10 cellular contexts compared by ENCODE assay signal in genomic region chr17:15398291-15398690, GRCh38. TPM values are rescaled to one million over a fixed set of nuclear protein-coding genes. Genes with fewer than 3 reads are reported as not detected.
DNase-seq lines count a peak whose midpoint lies in the region; TF ChIP-seq lines count a peak whose summit lies in the region.
"Had no signal": no experiment of that assay in that cellular context is flagged by ENCODE, and none has a peak within 500 bp of the region (broad histone marks: within the 10 kb centered on the region; RNA-seq: fewer than 3 reads in every experiment).

No MANE protein-coding gene starts in this region.

- H3K23ac ChIP-seq in mesendoderm (ENCODE audit: low read length), result no peak overlapping the region

- H2BK5ac ChIP-seq in mesendoderm (ENCODE audit: low read length), result no peak overlapping the region

- H3K27ac ChIP-seq in mammary epithelial cell (ENCODE audit: insufficient read depth, low read depth, low read length), result no peak overlapping the region
- no peak overlapping the region for H3K27ac ChIP-seq in mesendoderm (ENCODE audit: low read depth, low read length)
- H3K27ac ChIP-seq: PC-9 had no signal

- 23% methylated on average over 6 of the region's 6 CpGs for WGBS in mammary epithelial cell (ENCODE audit: low coverage, missing lambda C conversion rate)
- no CpG with 5 or more reads among the region's 6 CpGs for WGBS in mesendoderm (ENCODE audit: extremely low coverage, insufficient coverage, low lambda C conversion rate)

- no TSS peak for BruUV-seq in mammary epithelial cell (replicated peaks; lab: Mats Ljungman, UMichigan)

- CTCF ChIA-PET in mammary epithelial cell (lab: Charles Lee; ENCODE audit: low non-redundant PET), result no interaction called here

- no peaks in the 10 kb centered on the region for H3K9me3 ChIP-seq in mammary epithelial cell (replicated peaks; ENCODE audit: insufficient read depth, low read length)

- H2AFZ ChIP-seq in mammary epithelial cell (ENCODE audit: low read depth, low read length), result peak overlapping the region; percentile 84
- H2AFZ ChIP-seq: PC-9 had no signal

- no peak overlapping the region for H3K4ac ChIP-seq in mesendoderm (ENCODE audit: low read depth, low read length)

- H3K4me2 ChIP-seq in mammary epithelial cell (ENCODE audit: insufficient read depth, low read depth, low read length) (peak overlapping the region; percentile 28), mesendoderm (ENCODE audit: low read length) (no peak overlapping the region)
- H3K4me2 ChIP-seq: PC-9 had no signal

- H4K8ac ChIP-seq in mesendoderm (ENCODE audit: low read depth, low read length), result no peak overlapping the region

- no peak overlapping the region for H2AK5ac ChIP-seq in mesendoderm (ENCODE audit: low read length)

- H2BK120ac ChIP-seq in mesendoderm (ENCODE audit: low read depth, low read length), result no peak overlapping the region

- no peak overlapping the region for H3K4me3 Mint-ChIP-seq in activated T-helper 2 cell treated with anti-CD3 and anti-CD28 coated beads, Interferon-gamma antibody, Interleukin-2, Interleukin-4, amounts not matched to agents 10 μg/mL and 5 μg/mL and 100 μg/mL, durations not matched to agents 14 hours and 24 hours and 36 hours (ENCODE audit: low read depth)
- H3K4me3 Mint-ChIP-seq: CD4-positive, CD25-positive, alpha-beta regulatory T cell had no signal

- H4K20me1 ChIP-seq in mammary epithelial cell (ENCODE audit: insufficient read depth, low read length), result no peaks in the 10 kb centered on the region

- H4K5ac ChIP-seq in mesendoderm (ENCODE audit: low read length), result no peak overlapping the region

- no peak overlapping the region for H3K18ac ChIP-seq in mesendoderm (ENCODE audit: low read length)

- dilution Hi-C loops in mammary epithelial cell (cut with HindIII; ENCODE audit: low sequenced_read_pairs), result no loop called here

- H3K4me3 ChIP-seq in mammary epithelial cell (replicated peaks in 1 of 3; ENCODE audit: insufficient read depth in 1 of 3, low read depth in 2 of 3, low read length in 3 of 3) (no peak overlapping the region), mesendoderm (ENCODE audit: low read length) (no peak overlapping the region)
- H3K4me3 ChIP-seq: PC-9 had no signal

- in situ Hi-C loops in mammary epithelial cell (cut with MboI; ENCODE audit: low sequenced_read_pairs in 2 of 2), result no loop called here

- no peak overlapping the region for H3K56ac ChIP-seq in mesendoderm (ENCODE audit: low read length)

- H3K79me1 ChIP-seq in mesendoderm (ENCODE audit: low read length), result no peaks in the 10 kb centered on the region

- intact Hi-C loops in mammary epithelial cell (cut with micrococcal nuclease), result no loop called here
- intact Hi-C loops in activated T-helper 2 cell treated with anti-CD3 and anti-CD28 coated beads, Interferon-gamma antibody, Interleukin-2, Interleukin-4, amounts not matched to agents 10 μg/mL and 5 μg/mL and 100 μg/mL, durations not matched to agents 14 hours and 24 hours and 36 hours (cut with micrococcal nuclease), result no loop called here

- H3K9me3 Mint-ChIP-seq in activated T-helper 2 cell treated with anti-CD3 and anti-CD28 coated beads, Interferon-gamma antibody, Interleukin-2, Interleukin-4, amounts not matched to agents 10 μg/mL and 5 μg/mL and 100 μg/mL, durations not matched to agents 14 hours and 24 hours and 36 hours, result no peaks in the 10 kb centered on the region

- H3K79me2 ChIP-seq in mammary epithelial cell (ENCODE audit: insufficient read depth, low read length) (no peaks in the 10 kb centered on the region), mesendoderm (ENCODE audit: control insufficient read depth, insufficient read depth, low read length) (no peaks in the 10 kb centered on the region)

- H3K36me3 ChIP-seq in mammary epithelial cell (ENCODE audit: insufficient read depth, low read length) (no peaks in the 10 kb centered on the region), mesendoderm (ENCODE audit: control insufficient read depth, insufficient read depth, low read length) (no peaks in the 10 kb centered on the region)

- no peak overlapping the region for H3K27ac Mint-ChIP-seq in activated T-helper 2 cell treated with anti-CD3 and anti-CD28 coated beads, Interferon-gamma antibody, Interleukin-2, Interleukin-4, amounts not matched to agents 10 μg/mL and 5 μg/mL and 100 μg/mL, durations not matched to agents 14 hours and 24 hours and 36 hours
- H3K27ac Mint-ChIP-seq: CD4-positive, CD25-positive, alpha-beta regulatory T cell had no signal

- H2BK15ac ChIP-seq in mesendoderm (replicated peaks; ENCODE audit: low read depth), result no peak overlapping the region

- H3K27me3 Mint-ChIP-seq in activated T-helper 2 cell treated with anti-CD3 and anti-CD28 coated beads, Interferon-gamma antibody, Interleukin-2, Interleukin-4, amounts not matched to agents 10 μg/mL and 5 μg/mL and 100 μg/mL, durations not matched to agents 14 hours and 24 hours and 36 hours (ENCODE audit: low read depth), result no peaks in the 10 kb centered on the region

- H3K27me3 ChIP-seq in mammary epithelial cell (ENCODE audit: insufficient read depth, low read length), result no peaks in the 10 kb centered on the region
- H3K27me3 ChIP-seq in mesendoderm (ENCODE audit: insufficient read depth, low read length, poor library complexity), result no peaks in the 10 kb centered on the region

- H3K9ac ChIP-seq in mammary epithelial cell (ENCODE audit: insufficient read depth, low read length) (no peak overlapping the region), mesendoderm (ENCODE audit: low read length) (no peak overlapping the region)

- DNase-seq in Daoy (ENCODE audit: low read depth) (peak; percentile 90), NCI-H2029 treated with DMSO at 0.1 percent for 48 hours (lab: John Stamatoyannopoulos, UW) (peak; percentile 72), mammary epithelial cell (peak; percentile 71), mesendoderm (peak; percentile 78), AML-193 (lab: John Stamatoyannopoulos, UW) (no peak), NCI-H526 (lab: John Stamatoyannopoulos, UW) (no peak), NCI-H2081 (lab: John Stamatoyannopoulos, UW) (no peak)
- no peak for DNase-seq in activated T-helper 2 cell treated with anti-CD3 and anti-CD28 coated beads, Interferon-gamma antibody, Interleukin-2, Interleukin-4, amounts not matched to agents 10 μg/mL and 5 μg/mL and 100 μg/mL, durations not matched to agents 14 hours and 24 hours and 36 hours (ENCODE audit: low spot score)
- DNase-seq: CD4-positive, CD25-positive, alpha-beta regulatory T cell; PC-9 had no signal

- peaks cover 26% of the 10 kb centered on the region for H3K4me1 ChIP-seq in mammary epithelial cell (ENCODE audit: insufficient read depth, low read length)
- H3K4me1 ChIP-seq in mesendoderm (ENCODE audit: control insufficient read depth, low read depth, low read length), result no peaks in the 10 kb centered on the region

- H3K4me1 Mint-ChIP-seq in activated T-helper 2 cell treated with anti-CD3 and anti-CD28 coated beads, Interferon-gamma antibody, Interleukin-2, Interleukin-4, amounts not matched to agents 10 μg/mL and 5 μg/mL and 100 μg/mL, durations not matched to agents 14 hours and 24 hours and 36 hours (ENCODE audit: low read depth), result no peaks in the 10 kb centered on the region
- H3K4me1 Mint-ChIP-seq: CD4-positive, CD25-positive, alpha-beta regulatory T cell had no signal

- no peaks in the 10 kb centered on the region for H3K36me3 Mint-ChIP-seq in activated T-helper 2 cell treated with anti-CD3 and anti-CD28 coated beads, Interferon-gamma antibody, Interleukin-2, Interleukin-4, amounts not matched to agents 10 μg/mL and 5 μg/mL and 100 μg/mL, durations not matched to agents 14 hours and 24 hours and 36 hours (ENCODE audit: low read depth)
- H3K36me3 Mint-ChIP-seq: CD4-positive, CD25-positive, alpha-beta regulatory T cell had no signal

- no peak for TF ChIP-seq CTCF in mammary epithelial cell (conservative IDR thresholded peaks at IDR 0.05 in 1 of 2, IDR thresholded peaks at IDR 0.05 in 1 of 2; ENCODE audit: extremely low read depth in 1 of 2, insufficient read depth in 1 of 2, low read depth in 1 of 2, low read length in 2 of 2)

RNA-seq across cellular contexts. Expression of gene TEKT3, which starts 56.9 kb away (rescaled TPM):
- not detected in 2 replicates for total RNA-seq in Daoy (2014; rRNA removed; shearing (Covaris generic))
- not detected for total RNA-seq in mammary epithelial cell
- polyA plus RNA-seq in mammary epithelial cell, result not detected
- polyA minus RNA-seq in mammary epithelial cell, result not detected
- polyA plus RNA-seq in mesendoderm (2013, experiment 1 of 2), result 0.55 TPM
- 0.55 TPM for polyA plus RNA-seq in mesendoderm (2013, experiment 2 of 2)
- total RNA-seq in activated T-helper 2 cell treated with anti-CD3 and anti-CD28 coated beads, Interferon-gamma antibody, Interleukin-2, Interleukin-4, amounts not matched to agents 10 μg/mL and 5 μg/mL and 100 μg/mL, durations not matched to agents 14 hours and 24 hours and 36 hours, result not detected in 2 replicates
- total RNA-seq: PC-9 had no signal

Comparison
In these comparisons a context has a peak if more than half of its experiments do, and no peak if none do; other contexts are left out.
1. DNase-seq: peak in Daoy (single experiment), NCI-H2029 treated with DMSO at 0.1 percent for 48 hours (single experiment), mammary epithelial cell (single experiment) and mesendoderm (single experiment); none in AML-193 (0 of 2), activated T-helper 2 cell treated with anti-CD3 and anti-CD28 coated beads, Interferon-gamma antibody, Interleukin-2, Interleukin-4, amounts not matched to agents 10 μg/mL and 5 μg/mL and 100 μg/mL, durations not matched to agents 14 hours and 24 hours and 36 hours (single experiment), NCI-H526 (0 of 2) and NCI-H2081 (0 of 2).